ENCODE assay signal across 1 cellular context in the genomic region with DNA sequence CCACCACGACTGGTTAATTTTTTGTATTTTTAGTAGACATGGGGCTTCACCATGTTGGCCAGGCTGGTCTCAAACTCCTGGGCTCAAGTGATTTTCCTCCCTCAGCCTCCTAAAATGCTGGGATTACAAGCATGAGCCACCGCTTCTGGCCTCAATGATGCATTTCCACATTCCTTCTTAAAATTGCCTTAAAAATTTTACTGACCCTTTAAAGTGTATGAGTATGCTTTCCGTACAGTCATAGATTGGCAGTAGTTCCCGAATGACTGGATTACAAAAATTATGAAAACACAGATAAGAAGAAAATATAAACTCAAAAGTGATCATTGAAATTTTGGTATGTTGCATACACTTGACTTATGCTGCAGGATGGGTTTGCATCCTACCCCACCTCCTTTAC.
A peak's percentile ranks its signal among the peaks of the same experiment; 100 is the strongest.
TF ChIP-seq lines count a peak whose summit lies in the region.

No MANE protein-coding gene starts in this region.

TF ChIP-seq in IMR-90, 13 proteins besides CTCF, POLR2A, EP300 and RAD21 (continued from another document):
- TF ChIP-seq, protein P1, sequence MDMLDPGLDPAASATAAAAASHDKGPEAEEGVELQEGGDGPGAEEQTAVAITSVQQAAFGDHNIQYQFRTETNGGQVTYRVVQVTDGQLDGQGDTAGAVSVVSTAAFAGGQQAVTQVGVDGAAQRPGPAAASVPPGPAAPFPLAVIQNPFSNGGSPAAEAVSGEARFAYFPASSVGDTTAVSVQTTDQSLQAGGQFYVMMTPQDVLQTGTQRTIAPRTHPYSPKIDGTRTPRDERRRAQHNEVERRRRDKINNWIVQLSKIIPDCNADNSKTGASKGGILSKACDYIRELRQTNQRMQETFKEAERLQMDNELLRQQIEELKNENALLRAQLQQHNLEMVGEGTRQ (IDR thresholded peaks at IDR 0.05; ENCODE audit: low read depth, low read length), result no peak
- TF ChIP-seq BHLHE40 (IDR thresholded peaks at IDR 0.05; ENCODE audit: low read depth, low read length), result peak; percentile 37; the same call in 1 of the 2 replicates
- no peak for TF ChIP-seq NFE2L2 (IDR thresholded peaks at IDR 0.05; ENCODE audit: low read depth, low read length)
- no peak for TF ChIP-seq CHD1 (IDR thresholded peaks at IDR 0.05; ENCODE audit: low read depth, low read length)
